22 cellular contexts compared by ENCODE assay signal in the genomic region with DNA sequence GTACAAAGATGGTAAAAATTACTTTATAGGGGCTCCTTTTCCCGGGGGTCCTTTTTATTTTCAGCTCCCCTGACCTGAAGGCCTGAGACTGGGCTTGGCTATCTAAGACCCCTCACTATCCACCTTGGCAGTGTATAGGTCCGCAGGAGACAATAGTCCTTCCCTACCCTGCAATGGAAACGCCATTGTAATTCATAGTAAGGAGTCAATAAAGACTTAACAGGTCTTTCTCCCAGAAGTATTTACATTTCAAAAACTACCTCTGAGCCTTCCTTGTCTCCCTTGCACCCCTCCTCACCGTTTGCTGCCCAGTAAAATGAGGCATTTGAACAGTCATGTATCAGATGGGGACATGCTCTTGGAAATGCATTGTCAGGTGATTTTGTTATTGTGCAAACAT.
"Had no signal": no experiment of that assay in that cellular context is flagged by ENCODE, and none has a peak within 500 bp of the region (broad histone marks: within the 10 kb centered on the region; RNA-seq: fewer than 3 reads in every experiment).

No MANE protein-coding gene starts in this region.

- H3K9me3 ChIP-seq: body of pancreas, Peyer's patch, SJCRH30, SK-N-SH had no signal

- H3K9me3 Mint-ChIP-seq: activated CD4-positive, alpha-beta memory T cell treated with anti-CD3 and anti-CD28 coated beads, Interleukin-2, amount 10 ng/mL, durations not matched to agents 7 days and 5 days; activated naive CD8-positive, alpha-beta T cell treated with anti-CD3 and anti-CD28 coated beads, Interleukin-2, amount 10 ng/mL, durations not matched to agents 7 days and 5 days; activated T-cell treated with anti-CD3 and anti-CD28 coated beads, Interleukin-2, amount 50 U/mL, for 72 hours had no signal

- H3K36me3 Mint-ChIP-seq: activated naive CD8-positive, alpha-beta T cell treated with anti-CD3 and anti-CD28 coated beads, Interleukin-2, amount 10 ng/mL, durations not matched to agents 7 days and 5 days had no signal

- H3K4me1 Mint-ChIP-seq: activated CD4-positive, alpha-beta memory T cell treated with anti-CD3 and anti-CD28 coated beads, Interleukin-2, amount 10 ng/mL, durations not matched to agents 7 days and 5 days; activated CD4-positive, alpha-beta T cell treated with anti-CD3 and anti-CD28 coated beads for 36 hours; activated naive CD8-positive, alpha-beta T cell treated with anti-CD3 and anti-CD28 coated beads, Interleukin-2, amount 10 ng/mL, durations not matched to agents 7 days and 5 days had no signal

- H3K4me3 ChIP-seq: body of pancreas, Peyer's patch, SJCRH30 had no signal

- H3K27ac Mint-ChIP-seq: activated CD4-positive, alpha-beta memory T cell treated with anti-CD3 and anti-CD28 coated beads, Interleukin-2, amount 10 ng/mL, durations not matched to agents 7 days and 5 days; activated CD4-positive, alpha-beta T cell treated with anti-CD3 and anti-CD28 coated beads for 36 hours; activated naive CD8-positive, alpha-beta T cell treated with anti-CD3 and anti-CD28 coated beads, Interleukin-2, amount 10 ng/mL, durations not matched to agents 7 days and 5 days; activated T-cell treated with anti-CD3 and anti-CD28 coated beads, Interleukin-2, amount 50 U/mL, for 72 hours had no signal

- H3K4me1 ChIP-seq: body of pancreas, Peyer's patch had no signal

- H3K27me3 ChIP-seq: body of pancreas, Peyer's patch, SJCRH30 had no signal

- H3K9ac ChIP-seq: SK-N-SH had no signal

- H3K27me3 Mint-ChIP-seq: activated CD4-positive, alpha-beta memory T cell treated with anti-CD3 and anti-CD28 coated beads, Interleukin-2, amount 10 ng/mL, durations not matched to agents 7 days and 5 days; activated CD4-positive, alpha-beta T cell treated with anti-CD3 and anti-CD28 coated beads for 36 hours; activated naive CD8-positive, alpha-beta T cell treated with anti-CD3 and anti-CD28 coated beads, Interleukin-2, amount 10 ng/mL, durations not matched to agents 7 days and 5 days had no signal

- ATAC-seq: activated CD4-positive, alpha-beta T cell treated with anti-CD3 and anti-CD28 coated beads for 36 hours; activated T-cell treated with anti-CD3 and anti-CD28 coated beads, Interleukin-2, amount 50 U/mL, for 72 hours; body of pancreas had no signal

- H3K4me3 Mint-ChIP-seq: activated CD4-positive, alpha-beta memory T cell treated with anti-CD3 and anti-CD28 coated beads, Interleukin-2, amount 10 ng/mL, durations not matched to agents 7 days and 5 days; activated CD4-positive, alpha-beta T cell treated with anti-CD3 and anti-CD28 coated beads for 36 hours; activated naive CD8-positive, alpha-beta T cell treated with anti-CD3 and anti-CD28 coated beads, Interleukin-2, amount 10 ng/mL, durations not matched to agents 7 days and 5 days; activated T-cell treated with anti-CD3 and anti-CD28 coated beads, Interleukin-2, amount 50 U/mL, for 72 hours had no signal

- DNase-seq: activated CD4-positive, alpha-beta memory T cell treated with anti-CD3 and anti-CD28 coated beads, Interleukin-2, amount 10 ng/mL, durations not matched to agents 7 days and 5 days; activated CD4-positive, alpha-beta T cell treated with anti-CD3 and anti-CD28 coated beads for 36 hours; activated CD4-positive, alpha-beta T cell treated with anti-CD3 and anti-CD28 coated beads, Interleukin-2, amount 50 U/mL, for 1 hour; activated CD8-positive, alpha-beta memory T cell treated with anti-CD3 and anti-CD28 coated beads, Interleukin-2, amount 50 U/mL, for 4 hours; activated naive CD4-positive, alpha-beta T cell treated with anti-CD3 and anti-CD28 coated beads, Interleukin-2, amount 50 U/mL, for 16 hours; activated naive CD8-positive, alpha-beta T cell treated with anti-CD3 and anti-CD28 coated beads, Interleukin-2, amount 10 ng/mL, durations not matched to agents 7 days and 5 days; activated T-cell treated with anti-CD3 and anti-CD28 coated beads, Interleukin-2, amount 50 U/mL, for 72 hours; aorta; body of pancreas; central memory CD4-positive, alpha-beta T cell; Kasumi-1; NCI-H1694; NCI-H2029 treated with DMSO at 0.1 percent for 48 hours; NCI-H345; NCI-H510A treated with DMSO at 0.1 percent for 48 hours; NCI-H69; NK-92 treated with Interleukin-12 subunit alpha and Interleukin-12 subunit beta, amount 100 ng/mL, for 24 hours; Peyer's patch; Right ventricle myocardium superior; SJCRH30; SK-N-SH; T-helper 1 cell had no signal

- H3K36me3 ChIP-seq: Peyer's patch, SJCRH30 had no signal
